9 cellular contexts compared by ENCODE assay signal in the genomic region with DNA sequence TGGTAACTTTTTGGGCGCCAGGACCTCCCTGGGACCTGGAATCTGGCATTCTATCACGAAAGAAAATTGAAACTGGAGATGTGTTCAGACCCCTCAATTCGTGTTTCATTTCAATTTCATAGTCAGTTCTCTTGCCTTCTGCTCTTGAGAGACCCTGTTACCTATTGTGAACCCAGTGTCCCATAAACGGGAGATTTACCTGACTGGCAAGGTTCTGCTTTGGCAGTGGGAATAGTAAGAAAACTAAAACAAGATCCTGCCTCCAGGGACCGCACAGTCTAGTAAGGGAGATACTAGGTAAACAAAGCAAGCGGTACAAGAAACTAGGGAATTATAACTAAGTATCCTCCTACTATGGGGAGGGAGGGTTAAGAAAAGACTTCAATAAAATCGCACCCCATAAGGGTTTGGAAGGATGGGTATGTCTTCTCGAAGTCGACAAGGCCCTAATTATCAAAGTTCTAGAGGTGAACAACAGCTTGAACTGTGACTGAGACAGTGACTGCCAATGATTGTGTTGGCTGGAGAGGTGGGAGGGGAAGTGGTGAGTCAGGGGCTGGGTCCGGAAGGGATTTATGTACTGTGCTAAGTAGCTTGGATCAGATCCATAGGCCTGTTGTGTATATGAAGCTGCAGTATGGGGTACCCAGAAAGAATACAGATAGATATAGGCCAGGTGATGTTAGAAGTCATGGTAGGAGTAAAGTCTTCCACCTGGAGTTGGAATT. TPM values are rescaled to one million over a fixed set of nuclear protein-coding genes. Genes with fewer than 3 reads are reported as not detected.
DNase-seq lines count a peak whose midpoint lies in the region; ATAC-seq and TF ChIP-seq lines count a peak whose summit lies in the region.
"Had no signal": no experiment of that assay in that cellular context is flagged by ENCODE, and none has a peak within 500 bp of the region (broad histone marks: within the 10 kb centered on the region; RNA-seq: fewer than 3 reads in every experiment).

No MANE protein-coding gene starts in this region.

- DNase-seq in dermis microvascular lymphatic vessel endothelial cell (ENCODE audit: low read depth in 2 of 2) (peak; percentile 67 to 86), left lobe of liver (ENCODE audit: low spot score) (no peak), suprapubic skin (ENCODE audit: low spot score in 2 of 2) (no peak), NCI-H2171 treated with DMSO at 0.1 percent for 48 hours (lab: John Stamatoyannopoulos, UW) (no peak), NCI-H2227 (lab: John Stamatoyannopoulos, UW; ENCODE audit: unreplicated experiment) (no peak)
- no peak for DNase-seq in activated CD4-positive, alpha-beta memory T cell treated with anti-CD3 and anti-CD28 coated beads, Interleukin-2, amount 10 ng/mL, durations not matched to agents 7 days and 5 days

- no peaks in the 10 kb centered on the region for H3K9me3 ChIP-seq in HUES64 (ENCODE audit: insufficient read depth, low read depth, low read length)
- H3K9me3 ChIP-seq in suprapubic skin, result no peaks in the 10 kb centered on the region

- peaks cover 6% of the 10 kb centered on the region for H3K27me3 Mint-ChIP-seq in activated CD4-positive, alpha-beta memory T cell treated with anti-CD3 and anti-CD28 coated beads, Interleukin-2, amount 10 ng/mL, durations not matched to agents 7 days and 5 days

- peak overlapping the region; percentile 64 for H3K9ac ChIP-seq in HUES64 (ENCODE audit: low read depth, low read length)

- TF ChIP-seq POLR2A in suprapubic skin (IDR thresholded peaks at IDR 0.05), result no peak

- H3K4me1 ChIP-seq in HUES64 (ENCODE audit: insufficient read depth, low read length), result peaks cover 48% of the 10 kb centered on the region
- H3K4me1 ChIP-seq in suprapubic skin, result peaks cover 9% of the 10 kb centered on the region

- WGBS in HUES64, result 9% methylated on average over 9 of the region's 10 CpGs
- WGBS in suprapubic skin, result 31% methylated on average over 10 of the region's 10 CpGs

- no peaks in the 10 kb centered on the region for H3K36me3 Mint-ChIP-seq in activated CD4-positive, alpha-beta memory T cell treated with anti-CD3 and anti-CD28 coated beads, Interleukin-2, amount 10 ng/mL, durations not matched to agents 7 days and 5 days (ENCODE audit: low read depth)

- H3K36me3 ChIP-seq in HUES64 (ENCODE audit: insufficient read depth, low read length), result no peaks in the 10 kb centered on the region
- H3K36me3 ChIP-seq in suprapubic skin, result no peaks in the 10 kb centered on the region

- H3K4me3 ChIP-seq in HUES64 (ENCODE audit: low read length) (peak overlapping the region; percentile 88), suprapubic skin (peak overlapping the region; percentile 62)

- CTCF ChIA-PET in activated CD4-positive, alpha-beta memory T cell treated with anti-CD3 and anti-CD28 coated beads, Interleukin-2, amount 10 ng/mL, durations not matched to agents 7 days and 5 days (lab: Charles Lee), result no interaction called here

- H3K4me1 Mint-ChIP-seq in activated CD4-positive, alpha-beta memory T cell treated with anti-CD3 and anti-CD28 coated beads, Interleukin-2, amount 10 ng/mL, durations not matched to agents 7 days and 5 days, result no peaks in the 10 kb centered on the region

- H3K9me3 Mint-ChIP-seq in activated CD4-positive, alpha-beta memory T cell treated with anti-CD3 and anti-CD28 coated beads, Interleukin-2, amount 10 ng/mL, durations not matched to agents 7 days and 5 days, result peaks cover 13% of the 10 kb centered on the region
- H3K9me3 Mint-ChIP-seq: activated T-helper 1 cell treated with anti-CD3 and anti-CD28 coated beads, Interleukin-12 subunit alpha, Interleukin-12 subunit beta, Interleukin-2, Interleukin-4 antibody, amounts not matched to agents 30 ng/mL and 10 ng/mL and 1 ng/mL, durations not matched to agents 14 hours and 24 hours and 36 hours had no signal

- POLR2A ChIA-PET in activated CD4-positive, alpha-beta memory T cell treated with anti-CD3 and anti-CD28 coated beads, Interleukin-2, amount 10 ng/mL, durations not matched to agents 7 days and 5 days (lab: Charles Lee), result no interaction called here

- H3K27ac ChIP-seq in HUES64 (ENCODE audit: low read depth, low read length), result no peak overlapping the region
- H3K27ac ChIP-seq in suprapubic skin, result peak overlapping the region; percentile 78

- TF ChIP-seq EP300 in suprapubic skin (IDR thresholded peaks at IDR 0.05), result no peak

- TF ChIP-seq CTCF in suprapubic skin (IDR thresholded peaks at IDR 0.05), result no peak

- no peak overlapping the region for H3K27ac Mint-ChIP-seq in activated CD4-positive, alpha-beta memory T cell treated with anti-CD3 and anti-CD28 coated beads, Interleukin-2, amount 10 ng/mL, durations not matched to agents 7 days and 5 days
- H3K27ac Mint-ChIP-seq: activated T-helper 1 cell treated with anti-CD3 and anti-CD28 coated beads, Interleukin-12 subunit alpha, Interleukin-12 subunit beta, Interleukin-2, Interleukin-4 antibody, amounts not matched to agents 30 ng/mL and 10 ng/mL and 1 ng/mL, durations not matched to agents 14 hours and 24 hours and 36 hours had no signal

- no peaks in the 10 kb centered on the region for H3K27me3 ChIP-seq in HUES64 (ENCODE audit: insufficient read depth, low read length)
- peaks cover 7% of the 10 kb centered on the region for H3K27me3 ChIP-seq in suprapubic skin

- H3K4me3 Mint-ChIP-seq in activated CD4-positive, alpha-beta memory T cell treated with anti-CD3 and anti-CD28 coated beads, Interleukin-2, amount 10 ng/mL, durations not matched to agents 7 days and 5 days, result no peak overlapping the region
- H3K4me3 Mint-ChIP-seq: activated T-helper 1 cell treated with anti-CD3 and anti-CD28 coated beads, Interleukin-12 subunit alpha, Interleukin-12 subunit beta, Interleukin-2, Interleukin-4 antibody, amounts not matched to agents 30 ng/mL and 10 ng/mL and 1 ng/mL, durations not matched to agents 14 hours and 24 hours and 36 hours had no signal

- ATAC-seq in left lobe of liver (peak; percentile 11), GM21576 (IDR thresholded peaks at IDR 0.05; ENCODE audit: unreplicated experiment) (no peak)

RNA-seq across cellular contexts. Expression of a gene that starts 0.8 kb away (rescaled TPM):
- 11.7 TPM for polyA plus RNA-seq in HUES64 (2013, experiment 1 of 2)
- polyA plus RNA-seq in HUES64 (2013, experiment 2 of 2), result 12.4 TPM
- 0.25 and 0.26 TPM in 2 replicates for total RNA-seq in dermis microvascular lymphatic vessel endothelial cell
- 47.4 TPM for total RNA-seq in left lobe of liver
- 10 to 100 TPM in 1 of 4 donors, 1 to 10 TPM in 3; 4.0 to 10.4 (median 6.2) TPM for total RNA-seq in suprapubic skin
- not detected for total RNA-seq in activated CD4-positive, alpha-beta memory T cell treated with anti-CD3 and anti-CD28 coated beads, Interleukin-2, amount 10 ng/mL, durations not matched to agents 7 days and 5 days
- total RNA-seq: activated T-helper 1 cell treated with anti-CD3 and anti-CD28 coated beads, Interleukin-12 subunit alpha, Interleukin-12 subunit beta, Interleukin-2, Interleukin-4 antibody, amounts not matched to agents 30 ng/mL and 10 ng/mL and 1 ng/mL, durations not matched to agents 14 hours and 24 hours and 36 hours had no signal

Comparison
In these comparisons a context has a peak if more than half of its experiments do, and no peak if none do; other contexts are left out.
1. DNase-seq: peak in dermis microvascular lymphatic vessel endothelial cell (2 of 2); none in left lobe of liver (single experiment), suprapubic skin (0 of 2), activated CD4-positive, alpha-beta memory T cell treated with anti-CD3 and anti-CD28 coated beads, Interleukin-2, amount 10 ng/mL, durations not matched to agents 7 days and 5 days (single experiment), NCI-H2171 treated with DMSO at 0.1 percent for 48 hours (single experiment) and NCI-H2227 (single experiment).